ENCODE assay signal across 8 cellular contexts in the genomic region with DNA sequence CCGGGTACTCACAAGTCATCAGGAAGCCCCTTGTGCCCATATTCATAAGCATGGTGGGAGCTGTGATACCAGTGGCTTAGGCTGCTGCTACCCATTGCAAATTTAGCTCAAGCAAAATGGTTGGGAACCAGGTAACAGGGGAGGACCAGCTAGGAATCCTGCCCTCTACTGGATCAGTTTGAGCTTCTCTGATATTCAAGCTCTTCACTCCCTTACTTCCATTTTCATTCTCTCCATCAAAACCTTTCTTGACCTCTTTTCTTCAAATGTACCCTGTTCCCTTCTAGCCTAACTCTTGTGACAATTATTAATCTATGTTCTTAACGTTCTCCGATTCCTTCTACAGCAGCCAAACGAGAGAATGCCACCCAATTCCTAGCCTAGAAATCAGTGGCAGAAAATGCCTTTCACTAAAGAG. TPM values are rescaled to one million over a fixed set of nuclear protein-coding genes. Genes with fewer than 3 reads are reported as not detected.
A peak's percentile ranks its signal among the peaks of the same experiment; 100 is the strongest.
DNase-seq lines count a peak whose midpoint lies in the region; ATAC-seq and FAIRE-seq lines count a peak whose summit lies in the region.

No MANE protein-coding gene starts in this region.

- no peak overlapping the region for H3K27ac ChIP-seq in CD4-positive, alpha-beta memory T cell (ENCODE audit: low read depth, low read length)

- no peak overlapping the region for H3K4me3 Mint-ChIP-seq in CD4-positive, alpha-beta memory T cell

- H3K9me3 Mint-ChIP-seq in CD4-positive, alpha-beta memory T cell: no peaks in the 10 kb centered on the region

- peak overlapping the region; percentile 54 to 93 (median 67) for H3K27ac Mint-ChIP-seq in CD4-positive, alpha-beta memory T cell

- H3K4me3 ChIP-seq in CD4-positive, alpha-beta memory T cell (ENCODE audit: low read length in 2 of 2): no peak overlapping the region
- no peak overlapping the region for H3K4me3 ChIP-seq in adipocyte (ENCODE audit: low read length)

- CTCF ChIA-PET in CD4-positive, alpha-beta memory T cell (lab: Charles Lee; ENCODE audit: partially characterized antibody): interaction anchor here (0.9 to 2.0 kb wide), 13 partner anchors 9 to 143 kb away, joined by 3 to 26 read pairs (median 4); a partner anchor contains a TSS

- H3K9ac ChIP-seq in adipocyte (ENCODE audit: low read length): no peak overlapping the region

- H3K4me1 Mint-ChIP-seq in CD4-positive, alpha-beta memory T cell: peaks cover 4 to 17% (median 9%) of the 10 kb centered on the region in 4 donors

- POLR2A ChIA-PET in CD4-positive, alpha-beta memory T cell (lab: Charles Lee; ENCODE audit: partially characterized antibody): interaction anchor here (0.7 to 1.7 kb wide), 7 partner anchors 8 to 139 kb away, joined by 3 to 12 read pairs (median 4); a partner anchor contains a TSS

- no peaks in the 10 kb centered on the region for H3K27me3 Mint-ChIP-seq in CD4-positive, alpha-beta memory T cell

- no peaks in the 10 kb centered on the region for H3K4me1 ChIP-seq in CD4-positive, alpha-beta memory T cell (ENCODE audit: insufficient read depth, low read length)
- H3K4me1 ChIP-seq in adipocyte (ENCODE audit: control insufficient read depth, insufficient read depth, low read length): no peaks in the 10 kb centered on the region

- ATAC-seq in HG03097 (IDR thresholded peaks at IDR 0.05; ENCODE audit: low FRiP score, unreplicated experiment): no peak

- peak; percentile 68 for FAIRE-seq in GM18507 (lab: Jason Lieb, UNC)

- peaks cover 55% of the 10 kb centered on the region for H3K36me3 ChIP-seq in CD4-positive, alpha-beta memory T cell (ENCODE audit: insufficient read depth, low read length)
- peaks cover 95% of the 10 kb centered on the region for H3K36me3 ChIP-seq in adipocyte (ENCODE audit: control insufficient read depth, insufficient read depth, low read length, severe bottlenecking)

- intact Hi-C loops in CD4-positive, alpha-beta memory T cell (cut with micrococcal nuclease): no loop called here

- H3K36me3 Mint-ChIP-seq in CD4-positive, alpha-beta memory T cell: peaks cover 39 to 79% of the 10 kb centered on the region in 2 donors

- peak in 4 of 5 donors; percentile 30 to 45 (median 39) for DNase-seq in CD4-positive, alpha-beta memory T cell
- DNase-seq in GM18507 (ENCODE audit: extremely low spot score, insufficient read length, low read depth): no peak
- peak; percentile 68 for DNase-seq in NCI-H69 (lab: John Stamatoyannopoulos, UW)
- peak; percentile 33 for DNase-seq in adipocyte (ENCODE audit: low read depth)
- DNase-seq in kidney tubule cell (ENCODE audit: low spot score): peak; percentile 51
- no peak for DNase-seq in hippocampal formation (lab: John Stamatoyannopoulos, UW)
- DNase-seq in NCI-H1092 treated with DMSO at 0.1 percent for 48 hours (lab: John Stamatoyannopoulos, UW): no peak

- no peaks in the 10 kb centered on the region for H3K27me3 ChIP-seq in CD4-positive, alpha-beta memory T cell (ENCODE audit: insufficient read depth, low read length)
- H3K27me3 ChIP-seq in adipocyte (replicated peaks; ENCODE audit: control insufficient read depth, insufficient read depth, low read length): no peaks in the 10 kb centered on the region

- no peaks in the 10 kb centered on the region for H3K9me3 ChIP-seq in CD4-positive, alpha-beta memory T cell (ENCODE audit: control insufficient read depth in 1 of 2, low read length in 2 of 2)
- no peaks in the 10 kb centered on the region for H3K9me3 ChIP-seq in adipocyte (ENCODE audit: control insufficient read depth, low read length)

RNA-seq across cellular contexts. Expression of a gene that starts 9.7 kb away (rescaled TPM):
- 10 to 100 TPM; 62.1 to 69.1 TPM for total RNA-seq in CD4-positive, alpha-beta memory T cell
- 100 to 1,000 TPM; 118 to 137 TPM for polyA plus RNA-seq in CD4-positive, alpha-beta memory T cell

RNA-seq across cellular contexts. Expression of a gene that starts 50.5 kb away (rescaled TPM):
- total RNA-seq in CD4-positive, alpha-beta memory T cell: 10 to 100 TPM; 18.9 to 20.6 TPM
- polyA plus RNA-seq in CD4-positive, alpha-beta memory T cell: 10 to 100 TPM; 13.2 to 17.0 TPM

Comparison
In these comparisons a context has a peak if more than half of its experiments do, and no peak if none do; other contexts are left out.
1. DNase-seq: peak in CD4-positive, alpha-beta memory T cell (4 of 5), NCI-H69 (single experiment), adipocyte (single experiment) and kidney tubule cell (single experiment); none in GM18507 (single experiment), hippocampal formation (0 of 2) and NCI-H1092 treated with DMSO at 0.1 percent for 48 hours (single experiment).